3 cellular contexts compared by ENCODE assay signal in the genomic region with DNA sequence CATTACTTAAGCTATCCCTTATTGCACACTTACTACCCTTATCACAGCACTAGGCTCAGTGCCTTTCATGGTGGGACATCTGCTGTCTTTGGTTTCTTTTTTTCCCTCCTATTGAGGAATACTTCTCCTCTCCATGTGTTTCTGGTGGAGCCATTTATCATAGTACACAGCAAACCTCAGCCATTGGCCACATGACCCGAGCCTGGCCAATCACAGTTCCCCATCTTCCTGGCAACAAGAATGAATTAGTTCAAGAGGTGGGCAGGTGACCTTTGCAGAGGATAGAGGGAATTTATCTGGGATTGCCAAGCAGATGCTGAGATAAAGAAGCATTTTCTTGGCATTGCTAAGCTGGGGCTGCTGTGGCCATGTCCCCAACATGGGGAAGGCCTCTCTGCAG.
TF ChIP-seq lines count a peak whose summit lies in the region.

No MANE protein-coding gene starts in this region.

TF ChIP-seq in SK-N-SH, 30 proteins besides CTCF, POLR2A, EP300 and RAD21 (continued from another document):
- TF ChIP-seq NFIC (IDR thresholded peaks at IDR 0.05; ENCODE audit: borderline replicate concordance), result no peak
- TF ChIP-seq, protein P1, sequence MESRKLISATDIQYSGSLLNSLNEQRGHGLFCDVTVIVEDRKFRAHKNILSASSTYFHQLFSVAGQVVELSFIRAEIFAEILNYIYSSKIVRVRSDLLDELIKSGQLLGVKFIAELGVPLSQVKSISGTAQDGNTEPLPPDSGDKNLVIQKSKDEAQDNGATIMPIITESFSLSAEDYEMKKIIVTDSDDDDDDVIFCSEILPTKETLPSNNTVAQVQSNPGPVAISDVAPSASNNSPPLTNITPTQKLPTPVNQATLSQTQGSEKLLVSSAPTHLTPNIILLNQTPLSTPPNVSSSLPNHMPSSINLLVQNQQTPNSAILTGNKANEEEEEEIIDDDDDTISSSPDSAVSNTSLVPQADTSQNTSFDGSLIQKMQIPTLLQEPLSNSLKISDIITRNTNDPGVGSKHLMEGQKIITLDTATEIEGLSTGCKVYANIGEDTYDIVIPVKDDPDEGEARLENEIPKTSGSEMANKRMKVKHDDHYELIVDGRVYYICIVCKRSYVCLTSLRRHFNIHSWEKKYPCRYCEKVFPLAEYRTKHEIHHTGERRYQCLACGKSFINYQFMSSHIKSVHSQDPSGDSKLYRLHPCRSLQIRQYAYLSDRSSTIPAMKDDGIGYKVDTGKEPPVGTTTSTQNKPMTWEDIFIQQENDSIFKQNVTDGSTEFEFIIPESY (IDR thresholded peaks at IDR 0.05; ENCODE audit: borderline replicate concordance, low read depth), result no peak
- TF ChIP-seq, protein P2, sequence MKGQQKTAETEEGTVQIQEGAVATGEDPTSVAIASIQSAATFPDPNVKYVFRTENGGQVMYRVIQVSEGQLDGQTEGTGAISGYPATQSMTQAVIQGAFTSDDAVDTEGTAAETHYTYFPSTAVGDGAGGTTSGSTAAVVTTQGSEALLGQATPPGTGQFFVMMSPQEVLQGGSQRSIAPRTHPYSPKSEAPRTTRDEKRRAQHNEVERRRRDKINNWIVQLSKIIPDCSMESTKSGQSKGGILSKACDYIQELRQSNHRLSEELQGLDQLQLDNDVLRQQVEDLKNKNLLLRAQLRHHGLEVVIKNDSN (IDR thresholded peaks at IDR 0.05; ENCODE audit: borderline replicate concordance, low read depth), result peak; percentile 57; the same call in 1 of the 2 replicates
- TF ChIP-seq, protein P3, sequence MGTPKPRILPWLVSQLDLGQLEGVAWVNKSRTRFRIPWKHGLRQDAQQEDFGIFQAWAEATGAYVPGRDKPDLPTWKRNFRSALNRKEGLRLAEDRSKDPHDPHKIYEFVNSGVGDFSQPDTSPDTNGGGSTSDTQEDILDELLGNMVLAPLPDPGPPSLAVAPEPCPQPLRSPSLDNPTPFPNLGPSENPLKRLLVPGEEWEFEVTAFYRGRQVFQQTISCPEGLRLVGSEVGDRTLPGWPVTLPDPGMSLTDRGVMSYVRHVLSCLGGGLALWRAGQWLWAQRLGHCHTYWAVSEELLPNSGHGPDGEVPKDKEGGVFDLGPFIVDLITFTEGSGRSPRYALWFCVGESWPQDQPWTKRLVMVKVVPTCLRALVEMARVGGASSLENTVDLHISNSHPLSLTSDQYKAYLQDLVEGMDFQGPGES (IDR thresholded peaks at IDR 0.05; ENCODE audit: low read depth, low read length), result no peak
- no peak for TF ChIP-seq TAF1 (IDR thresholded peaks at IDR 0.05; ENCODE audit: borderline replicate concordance, low read depth, low read length)

TF ChIP-seq in SK-N-SH treated with all-trans-retinoic acid at 6 μM for 48 hours, 23 proteins besides CTCF, POLR2A, EP300 and RAD21:
- TF ChIP-seq, protein P4, sequence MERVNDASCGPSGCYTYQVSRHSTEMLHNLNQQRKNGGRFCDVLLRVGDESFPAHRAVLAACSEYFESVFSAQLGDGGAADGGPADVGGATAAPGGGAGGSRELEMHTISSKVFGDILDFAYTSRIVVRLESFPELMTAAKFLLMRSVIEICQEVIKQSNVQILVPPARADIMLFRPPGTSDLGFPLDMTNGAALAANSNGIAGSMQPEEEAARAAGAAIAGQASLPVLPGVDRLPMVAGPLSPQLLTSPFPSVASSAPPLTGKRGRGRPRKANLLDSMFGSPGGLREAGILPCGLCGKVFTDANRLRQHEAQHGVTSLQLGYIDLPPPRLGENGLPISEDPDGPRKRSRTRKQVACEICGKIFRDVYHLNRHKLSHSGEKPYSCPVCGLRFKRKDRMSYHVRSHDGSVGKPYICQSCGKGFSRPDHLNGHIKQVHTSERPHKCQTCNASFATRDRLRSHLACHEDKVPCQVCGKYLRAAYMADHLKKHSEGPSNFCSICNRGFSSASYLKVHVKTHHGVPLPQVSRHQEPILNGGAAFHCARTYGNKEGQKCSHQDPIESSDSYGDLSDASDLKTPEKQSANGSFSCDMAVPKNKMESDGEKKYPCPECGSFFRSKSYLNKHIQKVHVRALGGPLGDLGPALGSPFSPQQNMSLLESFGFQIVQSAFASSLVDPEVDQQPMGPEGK (CRISPR knock-in tag; IDR thresholded peaks at IDR 0.05; ENCODE audit: borderline replicate concordance), result no peak
- TF ChIP-seq, protein P5, sequence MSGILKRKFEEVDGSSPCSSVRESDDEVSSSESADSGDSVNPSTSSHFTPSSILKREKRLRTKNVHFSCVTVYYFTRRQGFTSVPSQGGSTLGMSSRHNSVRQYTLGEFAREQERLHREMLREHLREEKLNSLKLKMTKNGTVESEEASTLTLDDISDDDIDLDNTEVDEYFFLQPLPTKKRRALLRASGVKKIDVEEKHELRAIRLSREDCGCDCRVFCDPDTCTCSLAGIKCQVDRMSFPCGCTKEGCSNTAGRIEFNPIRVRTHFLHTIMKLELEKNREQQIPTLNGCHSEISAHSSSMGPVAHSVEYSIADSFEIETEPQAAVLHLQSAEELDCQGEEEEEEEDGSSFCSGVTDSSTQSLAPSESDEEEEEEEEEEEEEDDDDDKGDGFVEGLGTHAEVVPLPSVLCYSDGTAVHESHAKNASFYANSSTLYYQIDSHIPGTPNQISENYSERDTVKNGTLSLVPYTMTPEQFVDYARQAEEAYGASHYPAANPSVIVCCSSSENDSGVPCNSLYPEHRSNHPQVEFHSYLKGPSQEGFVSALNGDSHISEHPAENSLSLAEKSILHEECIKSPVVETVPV (CRISPR knock-in tag; IDR thresholded peaks at IDR 0.05), result no peak
- no peak for TF ChIP-seq ESRRG (CRISPR knock-in tag; IDR thresholded peaks at IDR 0.05)
- no peak for TF ChIP-seq TOX (CRISPR knock-in tag; IDR thresholded peaks at IDR 0.05; ENCODE audit: borderline replicate concordance)
- TF ChIP-seq, protein P6, sequence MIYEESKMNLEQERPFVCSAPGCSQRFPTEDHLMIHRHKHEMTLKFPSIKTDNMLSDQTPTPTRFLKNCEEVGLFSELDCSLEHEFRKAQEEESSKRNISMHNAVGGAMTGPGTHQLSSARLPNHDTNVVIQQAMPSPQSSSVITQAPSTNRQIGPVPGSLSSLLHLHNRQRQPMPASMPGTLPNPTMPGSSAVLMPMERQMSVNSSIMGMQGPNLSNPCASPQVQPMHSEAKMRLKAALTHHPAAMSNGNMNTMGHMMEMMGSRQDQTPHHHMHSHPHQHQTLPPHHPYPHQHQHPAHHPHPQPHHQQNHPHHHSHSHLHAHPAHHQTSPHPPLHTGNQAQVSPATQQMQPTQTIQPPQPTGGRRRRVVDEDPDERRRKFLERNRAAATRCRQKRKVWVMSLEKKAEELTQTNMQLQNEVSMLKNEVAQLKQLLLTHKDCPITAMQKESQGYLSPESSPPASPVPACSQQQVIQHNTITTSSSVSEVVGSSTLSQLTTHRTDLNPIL (CRISPR knock-in tag; IDR thresholded peaks at IDR 0.05; ENCODE audit: low read depth), result no peak
- no peak for TF ChIP-seq CSDC2 (CRISPR knock-in tag; IDR thresholded peaks at IDR 0.05)
- TF ChIP-seq ZNF70 (CRISPR knock-in tag; IDR thresholded peaks at IDR 0.05), result no peak
- TF ChIP-seq TCF4 (CRISPR knock-in tag; IDR thresholded peaks at IDR 0.05; ENCODE audit: borderline replicate concordance), result no peak
- no peak for TF ChIP-seq SNAI2 (CRISPR knock-in tag; IDR thresholded peaks at IDR 0.05)
- TF ChIP-seq, protein P7, sequence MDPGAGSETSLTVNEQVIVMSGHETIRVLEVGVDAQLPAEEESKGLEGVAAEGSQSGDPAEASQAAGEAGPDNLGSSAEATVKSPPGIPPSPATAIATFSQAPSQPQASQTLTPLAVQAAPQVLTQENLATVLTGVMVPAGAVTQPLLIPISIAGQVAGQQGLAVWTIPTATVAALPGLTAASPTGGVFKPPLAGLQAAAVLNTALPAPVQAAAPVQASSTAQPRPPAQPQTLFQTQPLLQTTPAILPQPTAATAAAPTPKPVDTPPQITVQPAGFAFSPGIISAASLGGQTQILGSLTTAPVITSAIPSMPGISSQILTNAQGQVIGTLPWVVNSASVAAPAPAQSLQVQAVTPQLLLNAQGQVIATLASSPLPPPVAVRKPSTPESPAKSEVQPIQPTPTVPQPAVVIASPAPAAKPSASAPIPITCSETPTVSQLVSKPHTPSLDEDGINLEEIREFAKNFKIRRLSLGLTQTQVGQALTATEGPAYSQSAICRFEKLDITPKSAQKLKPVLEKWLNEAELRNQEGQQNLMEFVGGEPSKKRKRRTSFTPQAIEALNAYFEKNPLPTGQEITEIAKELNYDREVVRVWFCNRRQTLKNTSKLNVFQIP (CRISPR knock-in tag; IDR thresholded peaks at IDR 0.05; ENCODE audit: borderline replicate concordance, low read depth), result no peak

TF ChIP-seq in H1, 55 proteins besides CTCF, POLR2A, EP300 and RAD21 (continued from another document):
- TF ChIP-seq, protein P8, sequence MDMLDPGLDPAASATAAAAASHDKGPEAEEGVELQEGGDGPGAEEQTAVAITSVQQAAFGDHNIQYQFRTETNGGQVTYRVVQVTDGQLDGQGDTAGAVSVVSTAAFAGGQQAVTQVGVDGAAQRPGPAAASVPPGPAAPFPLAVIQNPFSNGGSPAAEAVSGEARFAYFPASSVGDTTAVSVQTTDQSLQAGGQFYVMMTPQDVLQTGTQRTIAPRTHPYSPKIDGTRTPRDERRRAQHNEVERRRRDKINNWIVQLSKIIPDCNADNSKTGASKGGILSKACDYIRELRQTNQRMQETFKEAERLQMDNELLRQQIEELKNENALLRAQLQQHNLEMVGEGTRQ (IDR thresholded peaks at IDR 0.05; ENCODE audit: low read length), result 0 out of 2 replicates have a peak, but pooled peaks have one; percentile 20
